ENCODE assay signal across 8 cellular contexts in genomic region chr1:52057245-52057644, GRCh38. TPM values are rescaled to one million over a fixed set of nuclear protein-coding genes. Genes with fewer than 3 reads are reported as not detected.
DNase-seq lines count a peak whose midpoint lies in the region; ATAC-seq, FAIRE-seq and TF ChIP-seq lines count a peak whose summit lies in the region.

No MANE protein-coding gene starts in this region.

- H4K20me1 ChIP-seq in HepG2 (ENCODE audit: insufficient read depth, low read length) = peaks cover 26% of the 10 kb centered on the region

- H3K27ac ChIP-seq in HepG2 (ENCODE audit: extremely low read length, insufficient read depth, low read length) = peak overlapping the region; percentile 91

- no peak for TF ChIP-seq POLR2A in HepG2 (IDR thresholded peaks at IDR 0.05; ENCODE audit: insufficient read depth in 1 of 2, low read depth in 2 of 2, low read length in 2 of 2)

- H3K9me3 Mint-ChIP-seq in activated naive CD4-positive, alpha-beta T cell treated with anti-CD3 and anti-CD28 coated beads for 36 hours = no peaks in the 10 kb centered on the region
- H3K9me3 Mint-ChIP-seq in activated naive CD8-positive, alpha-beta T cell treated with anti-CD3 and anti-CD28 coated beads for 36 hours = no peaks in the 10 kb centered on the region
- H3K9me3 Mint-ChIP-seq in type B pancreatic cell = no peaks in the 10 kb centered on the region

- H3K4me1 Mint-ChIP-seq in activated naive CD4-positive, alpha-beta T cell treated with anti-CD3 and anti-CD28 coated beads for 36 hours (ENCODE audit: low read depth) = peaks cover 39% of the 10 kb centered on the region
- peaks cover 44% of the 10 kb centered on the region for H3K4me1 Mint-ChIP-seq in activated naive CD8-positive, alpha-beta T cell treated with anti-CD3 and anti-CD28 coated beads for 36 hours
- peaks cover 27% of the 10 kb centered on the region for H3K4me1 Mint-ChIP-seq in type B pancreatic cell (ENCODE audit: unreplicated experiment)

- peak overlapping the region; percentile 81 for H3K4me2 ChIP-seq in HepG2 (ENCODE audit: low read depth, low read length)

- H3K4me1 ChIP-seq in HepG2 (ENCODE audit: insufficient read depth, low read length) = peaks cover 48% of the 10 kb centered on the region

- ATAC-seq in HepG2 = no peak
- ATAC-seq in GM21360 (IDR thresholded peaks at IDR 0.05; ENCODE audit: unreplicated experiment) = no peak
- ATAC-seq in HG03354 (IDR thresholded peaks at IDR 0.05; ENCODE audit: poor library complexity, severe bottlenecking, unreplicated experiment) = no peak

- FAIRE-seq in HepG2 (lab: Jason Lieb, UNC) = no peak

- peaks cover 7 to 16% of the 10 kb centered on the region in 2 experiments for H3K36me3 ChIP-seq in HepG2 (replicated peaks in 1 of 2; ENCODE audit: control insufficient read depth in 1 of 2, insufficient read depth in 2 of 2, low read length in 2 of 2)

- POLR2A ChIA-PET in HepG2 (lab: Yijun Ruan, JAX) = interaction anchor here (0.7 to 5.3 kb wide), 8 partner anchors 8 to 41 kb away, joined by 3 to 80 read pairs (median 4); partner anchors contain the start of gene KTI12

- intact Hi-C loops in activated naive CD4-positive, alpha-beta T cell treated with anti-CD3 and anti-CD28 coated beads for 36 hours (cut with micrococcal nuclease) = loop anchor here (2.0 to 10.0 kb wide), 6 partner anchors 328 to 870 kb away; partner anchors contain the start of genes OSBPL9, RNF11, SCP2 and ZYG11B
- intact Hi-C loops in HepG2 (cut with micrococcal nuclease; ENCODE audit: unreplicated experiment) = no loop called here

- TF ChIP-seq EP300 in HepG2 (IDR thresholded peaks at IDR 0.05; ENCODE audit: low read depth in 2 of 2, low read length in 2 of 2) = no peak
- TF ChIP-seq EP300 in HepG2 (CRISPR knock-in tag; IDR thresholded peaks at IDR 0.05; ENCODE audit: borderline replicate concordance) = no peak

- peaks cover 23% of the 10 kb centered on the region for H3K36me3 Mint-ChIP-seq in activated naive CD4-positive, alpha-beta T cell treated with anti-CD3 and anti-CD28 coated beads for 36 hours (ENCODE audit: low read depth)
- peaks cover 27% of the 10 kb centered on the region for H3K36me3 Mint-ChIP-seq in activated naive CD8-positive, alpha-beta T cell treated with anti-CD3 and anti-CD28 coated beads for 36 hours
- H3K36me3 Mint-ChIP-seq in type B pancreatic cell = peaks cover 17% of the 10 kb centered on the region

- TSS peak; percentile 65 for BruUV-seq in HepG2 (replicated peaks; lab: Mats Ljungman, UMichigan)

- peak overlapping the region; percentile 94 for H3K4me3 Mint-ChIP-seq in activated naive CD4-positive, alpha-beta T cell treated with anti-CD3 and anti-CD28 coated beads for 36 hours
- peak overlapping the region; percentile 96 for H3K4me3 Mint-ChIP-seq in activated naive CD8-positive, alpha-beta T cell treated with anti-CD3 and anti-CD28 coated beads for 36 hours
- H3K4me3 Mint-ChIP-seq in type B pancreatic cell = peak overlapping the region; percentile 98

- H3K27me3 Mint-ChIP-seq in activated naive CD4-positive, alpha-beta T cell treated with anti-CD3 and anti-CD28 coated beads for 36 hours (ENCODE audit: low read depth) = no peaks in the 10 kb centered on the region
- no peaks in the 10 kb centered on the region for H3K27me3 Mint-ChIP-seq in activated naive CD8-positive, alpha-beta T cell treated with anti-CD3 and anti-CD28 coated beads for 36 hours
- no peaks in the 10 kb centered on the region for H3K27me3 Mint-ChIP-seq in type B pancreatic cell

- H3K27ac Mint-ChIP-seq in activated naive CD4-positive, alpha-beta T cell treated with anti-CD3 and anti-CD28 coated beads for 36 hours = peak overlapping the region; percentile 94
- peak overlapping the region; percentile 98 for H3K27ac Mint-ChIP-seq in activated naive CD8-positive, alpha-beta T cell treated with anti-CD3 and anti-CD28 coated beads for 36 hours
- peak overlapping the region; percentile 96 for H3K27ac Mint-ChIP-seq in type B pancreatic cell

- CTCF ChIA-PET in activated naive CD4-positive, alpha-beta T cell treated with anti-CD3 and anti-CD28 coated beads for 36 hours (lab: Charles Lee) = interaction anchor here (0.6 to 1.1 kb wide), 2 partner anchors 51 to 239 kb away, joined by 3 read pairs; no protein-coding TSS in a partner anchor
- CTCF ChIA-PET in HepG2 (lab: Yijun Ruan, JAX; ENCODE audit: low intra/inter-chr PET ratio, low total read pairs) = no interaction called here

- H3K9ac ChIP-seq in HepG2 (ENCODE audit: insufficient read depth, low read depth, low read length) = peak overlapping the region; percentile 88

- H3K9me3 ChIP-seq in HepG2 (ENCODE audit: low read length) = no peaks in the 10 kb centered on the region

- H3K27me3 ChIP-seq in HepG2 (ENCODE audit: control insufficient read depth in 1 of 2, insufficient read depth in 2 of 2, low read length in 2 of 2) = no peaks in the 10 kb centered on the region; a peak in 1 of 5 replicates

- no peak overlapping the region for H2AFZ ChIP-seq in HepG2 (ENCODE audit: low read length)

- in situ Hi-C loops in HepG2 (cut with HindIII; ENCODE audit: extremely low pct_ligation_motif_present, low pct_unique_long_range_greater_than_20kb) = no loop called here

- H3K79me2 ChIP-seq in HepG2 (ENCODE audit: insufficient read depth, low read length) = peaks cover 76% of the 10 kb centered on the region

- TF ChIP-seq RAD21 in HepG2 (CRISPR knock-in tag; IDR thresholded peaks at IDR 0.05) = no peak

- H3K4me3 ChIP-seq in HepG2 (replicated peaks in 1 of 3; ENCODE audit: insufficient read depth in 1 of 3, low read depth in 2 of 3, low read length in 3 of 3) = peak overlapping the region; percentile 85 to 89 (median 87); a peak in 5 of 6 replicates

- TF ChIP-seq CTCF in HepG2 (CRISPR knock-in tag; IDR thresholded peaks at IDR 0.05) (no peak), type B pancreatic cell (conservative IDR thresholded peaks at IDR 0.05) (no peak)

- DNase-seq in activated naive CD4-positive, alpha-beta T cell treated with anti-CD3 and anti-CD28 coated beads for 36 hours = no peak
- no peak for DNase-seq in activated naive CD4-positive, alpha-beta T cell treated with Interleukin-2 at 50 U/mL for 16 hours
- no peak for DNase-seq in activated naive CD8-positive, alpha-beta T cell treated with anti-CD3 and anti-CD28 coated beads for 36 hours
- DNase-seq in HepG2 (ENCODE audit: low spot score) = no peak
- DNase-seq in type B pancreatic cell (ENCODE audit: extremely low spot score, unreplicated experiment) = no peak
- no peak for DNase-seq in hypothalamus (lab: John Stamatoyannopoulos, UW)

- WGBS in HepG2 (ENCODE audit: low lambda C conversion rate) = 5% methylated on average over 1 of the region's 1 CpG

RNA-seq across cellular contexts. Expression of gene BTF3L4, which starts 1.1 kb away (rescaled TPM):
- total RNA-seq in activated naive CD4-positive, alpha-beta T cell treated with anti-CD3 and anti-CD28 coated beads for 36 hours = 10 to 100 TPM; 38.4 to 38.7 TPM
- total RNA-seq in activated naive CD8-positive, alpha-beta T cell treated with anti-CD3 and anti-CD28 coated beads for 36 hours = 10 to 100 TPM; 40.2 to 43.2 TPM
- total RNA-seq in HepG2 (2016; rRNA removed; fragmentation: Illumina TruSeq; extraction: Trizol) = 74.3 and 112 TPM in 2 replicates
- 20.6 and 23.9 TPM in 2 replicates for total RNA-seq in HepG2 (2016; cell fraction: cytosol; rRNA removed; fragmentation: Illumina TruSeq; extraction: Trizol; ENCODE audit: low read depth)
- total RNA-seq in HepG2 (2016; cell fraction: insoluble cytoplasmic fraction; rRNA removed; fragmentation: Illumina TruSeq; extraction: Trizol) = 77.8 and 124 TPM in 2 replicates
- total RNA-seq in HepG2 (2016; cell fraction: membrane; rRNA removed; fragmentation: Illumina TruSeq; extraction: Trizol) = 37.7 and 41.9 TPM in 2 replicates
- 46.3 and 50.0 TPM in 2 replicates for total RNA-seq in HepG2 (2016; cell fraction: nucleus; rRNA removed; fragmentation: Illumina TruSeq; extraction: Trizol)
- polyA plus RNA-seq in HepG2 (2011; rRNA removed) = 45.0 and 59.0 TPM in 2 replicates
- polyA plus RNA-seq in HepG2 (2011; cell fraction: cytosol; rRNA removed) = 25.4 and 48.5 TPM in 2 replicates
- polyA plus RNA-seq in HepG2 (2011; cell fraction: nucleus; rRNA removed) = 17.6 and 25.6 TPM in 2 replicates
- polyA plus RNA-seq in HepG2 (2012) = 65.1 and 81.7 TPM in 2 replicates
- 16.9 and 17.5 TPM in 2 replicates for polyA plus RNA-seq in HepG2 (2016; cell fraction: cytosol; fragmentation: Illumina TruSeq; extraction: Trizol; ENCODE audit: low read depth)
- 121 and 133 TPM in 2 replicates for polyA plus RNA-seq in HepG2 (2016; cell fraction: insoluble cytoplasmic fraction; fragmentation: Illumina TruSeq; extraction: Trizol; ENCODE audit: low read depth)
- polyA plus RNA-seq in HepG2 (2016; cell fraction: membrane; fragmentation: Illumina TruSeq; extraction: Trizol; ENCODE audit: low read depth) = 29.8 and 33.4 TPM in 2 replicates
- 53.7 and 57.4 TPM in 2 replicates for polyA plus RNA-seq in HepG2 (2016; cell fraction: nucleus; fragmentation: Illumina TruSeq; extraction: Trizol; ENCODE audit: insufficient read depth, low read depth)
- 19.1 and 24.7 TPM in 2 replicates for polyA minus RNA-seq in HepG2 (2011; rRNA and poly(A)+ RNA removed; ENCODE audit: low replicate concordance)
- polyA minus RNA-seq in HepG2 (2011; cell fraction: cytosol; rRNA and poly(A)+ RNA removed) = 38.0 and 40.3 TPM in 2 replicates
- 64.2 and 78.8 TPM in 2 replicates for polyA minus RNA-seq in HepG2 (2011; cell fraction: nucleus; rRNA and poly(A)+ RNA removed)
- total RNA-seq in type B pancreatic cell (ENCODE audit: low replicate concordance) = 73.4 and 75.4 TPM in 2 replicates

RNA-seq across cellular contexts. Expression of gene TXNDC12, which starts 2.3 kb away (rescaled TPM):
- total RNA-seq in activated naive CD4-positive, alpha-beta T cell treated with anti-CD3 and anti-CD28 coated beads for 36 hours = 10 to 100 TPM; 32.4 to 44.0 TPM
- total RNA-seq in activated naive CD8-positive, alpha-beta T cell treated with anti-CD3 and anti-CD28 coated beads for 36 hours = 10 to 100 TPM; 33.3 to 36.1 TPM
- total RNA-seq in HepG2 (2016; rRNA removed; fragmentation: Illumina TruSeq; extraction: Trizol) (41.7 and 67.2 TPM in 2 replicates), type B pancreatic cell (ENCODE audit: low replicate concordance) (48.3 and 61.3 TPM in 2 replicates)
- total RNA-seq in HepG2 (2016; cell fraction: cytosol; rRNA removed; fragmentation: Illumina TruSeq; extraction: Trizol; ENCODE audit: low read depth) = 16.5 and 18.9 TPM in 2 replicates
- 53.9 and 75.5 TPM in 2 replicates for total RNA-seq in HepG2 (2016; cell fraction: insoluble cytoplasmic fraction; rRNA removed; fragmentation: Illumina TruSeq; extraction: Trizol)
- total RNA-seq in HepG2 (2016; cell fraction: membrane; rRNA removed; fragmentation: Illumina TruSeq; extraction: Trizol) = 29.2 and 32.2 TPM in 2 replicates
- 48.0 and 55.0 TPM in 2 replicates for total RNA-seq in HepG2 (2016; cell fraction: nucleus; rRNA removed; fragmentation: Illumina TruSeq; extraction: Trizol)
- polyA plus RNA-seq in HepG2 (2011; rRNA removed) = 55.9 and 65.6 TPM in 2 replicates
- polyA plus RNA-seq in HepG2 (2011; cell fraction: cytosol; rRNA removed) = 48.6 and 71.0 TPM in 2 replicates
- 17.5 and 19.1 TPM in 2 replicates for polyA plus RNA-seq in HepG2 (2011; cell fraction: nucleus; rRNA removed)
- polyA plus RNA-seq in HepG2 (2012) = 46.7 and 93.9 TPM in 2 replicates
- polyA plus RNA-seq in HepG2 (2016; cell fraction: cytosol; fragmentation: Illumina TruSeq; extraction: Trizol; ENCODE audit: low read depth) = 19.0 and 19.3 TPM in 2 replicates
- polyA plus RNA-seq in HepG2 (2016; cell fraction: insoluble cytoplasmic fraction; fragmentation: Illumina TruSeq; extraction: Trizol; ENCODE audit: low read depth) = 37.7 and 44.4 TPM in 2 replicates
- polyA plus RNA-seq in HepG2 (2016; cell fraction: membrane; fragmentation: Illumina TruSeq; extraction: Trizol; ENCODE audit: low read depth) = 24.3 and 28.1 TPM in 2 replicates
- polyA plus RNA-seq in HepG2 (2016; cell fraction: nucleus; fragmentation: Illumina TruSeq; extraction: Trizol; ENCODE audit: insufficient read depth, low read depth) = 61.2 and 77.2 TPM in 2 replicates
- 32.1 and 68.8 TPM in 2 replicates for polyA minus RNA-seq in HepG2 (2011; rRNA and poly(A)+ RNA removed; ENCODE audit: low replicate concordance)
- 69.7 and 82.4 TPM in 2 replicates for polyA minus RNA-seq in HepG2 (2011; cell fraction: cytosol; rRNA and poly(A)+ RNA removed)
- polyA minus RNA-seq in HepG2 (2011; cell fraction: nucleus; rRNA and poly(A)+ RNA removed) = 24.1 and 28.7 TPM in 2 replicates

RNA-seq across cellular contexts. Expression of gene KTI12, which starts 23.6 kb away (rescaled TPM):
- total RNA-seq in activated naive CD4-positive, alpha-beta T cell treated with anti-CD3 and anti-CD28 coated beads for 36 hours = 1 to 10 TPM; 7.3 to 7.6 TPM
- 10 to 100 TPM; 17.6 to 18.1 TPM for total RNA-seq in activated naive CD8-positive, alpha-beta T cell treated with anti-CD3 and anti-CD28 coated beads for 36 hours
- total RNA-seq in HepG2 (2016; rRNA removed; fragmentation: Illumina TruSeq; extraction: Trizol) = 10.2 and 11.8 TPM in 2 replicates
- total RNA-seq in HepG2 (2016; cell fraction: cytosol; rRNA removed; fragmentation: Illumina TruSeq; extraction: Trizol; ENCODE audit: low read depth) = 1.4 and 2.0 TPM in 2 replicates
- 10.6 and 12.0 TPM in 2 replicates for total RNA-seq in HepG2 (2016; cell fraction: insoluble cytoplasmic fraction; rRNA removed; fragmentation: Illumina TruSeq; extraction: Trizol)
- total RNA-seq in HepG2 (2016; cell fraction: membrane; rRNA removed; fragmentation: Illumina TruSeq; extraction: Trizol) = 5.3 and 5.6 TPM in 2 replicates
- 7.0 and 8.3 TPM in 2 replicates for total RNA-seq in HepG2 (2016; cell fraction: nucleus; rRNA removed; fragmentation: Illumina TruSeq; extraction: Trizol)
- 7.0 and 7.4 TPM in 2 replicates for polyA plus RNA-seq in HepG2 (2011; rRNA removed)
- 7.6 and 9.9 TPM in 2 replicates for polyA plus RNA-seq in HepG2 (2011; cell fraction: cytosol; rRNA removed)
- 7.4 and 7.7 TPM in 2 replicates for polyA plus RNA-seq in HepG2 (2011; cell fraction: nucleus; rRNA removed)
- 5.6 and 6.2 TPM in 2 replicates for polyA plus RNA-seq in HepG2 (2012)
- polyA plus RNA-seq in HepG2 (2016; cell fraction: cytosol; fragmentation: Illumina TruSeq; extraction: Trizol; ENCODE audit: low read depth) = 1.1 and 1.5 TPM in 2 replicates
- polyA plus RNA-seq in HepG2 (2016; cell fraction: insoluble cytoplasmic fraction; fragmentation: Illumina TruSeq; extraction: Trizol; ENCODE audit: low read depth) = 10.2 and 12.7 TPM in 2 replicates
- 2.7 and 3.0 TPM in 2 replicates for polyA plus RNA-seq in HepG2 (2016; cell fraction: membrane; fragmentation: Illumina TruSeq; extraction: Trizol; ENCODE audit: low read depth)
- polyA plus RNA-seq in HepG2 (2016; cell fraction: nucleus; fragmentation: Illumina TruSeq; extraction: Trizol; ENCODE audit: insufficient read depth, low read depth) = 10.6 and 13.5 TPM in 2 replicates
- 8.9 and 13.7 TPM in 2 replicates for polyA minus RNA-seq in HepG2 (2011; rRNA and poly(A)+ RNA removed; ENCODE audit: low replicate concordance)
- polyA minus RNA-seq in HepG2 (2011; cell fraction: cytosol; rRNA and poly(A)+ RNA removed) = 2.2 and 2.9 TPM in 2 replicates
- polyA minus RNA-seq in HepG2 (2011; cell fraction: nucleus; rRNA and poly(A)+ RNA removed) = 8.5 and 8.6 TPM in 2 replicates
- total RNA-seq in type B pancreatic cell (ENCODE audit: low replicate concordance) = 9.6 and 9.9 TPM in 2 replicates
